ENCODE assay signal across 8 cellular contexts in genomic region chr1:154220071-154220969, GRCh38. TPM values are rescaled to one million over a fixed set of nuclear protein-coding genes. Genes with fewer than 3 reads are reported as not detected.
A peak's percentile ranks its signal among the peaks of the same experiment; 100 is the strongest.
DNase-seq lines count a peak whose midpoint lies in the region; ATAC-seq and TF ChIP-seq lines count a peak whose summit lies in the region.

UBAP2L (plus strand) TSS chr1:154220955; CDS start chr1:154225124, 4,169 bp downstream.

- TF ChIP-seq CTCF in PC-9 (conservative IDR thresholded peaks at IDR 0.05), result no peak
- TF ChIP-seq CTCF in epithelial cell of proximal tubule (conservative IDR thresholded peaks at IDR 0.05; ENCODE audit: low read depth, low read length), result no peak

- H3K9me2 ChIP-seq in PC-9 (ENCODE audit: insufficient read depth), result no peaks in the 10 kb centered on the region

- peaks cover 14% of the 10 kb centered on the region; the same call in 1 of the 2 replicates for H3F3A ChIP-seq in PC-9 (ENCODE audit: insufficient read depth, low read depth)

- TSS peak; percentile 71 for BruUV-seq in PC-9 (replicated peaks; lab: Mats Ljungman, UMichigan)

- peak within 1 kb of the TSS; percentile 100 for H3K4me2 ChIP-seq in PC-9

- POLR2A ChIA-PET in PC-9 (lab: Charles Lee; ENCODE audit: unreplicated experiment), result interaction anchor here (0.5 to 1.0 kb wide), 5 partner anchors 230 to 1658 kb away, joined by 3 to 6 read pairs (median 3); partner anchors contain the start of gene RPS27

- H3K36me3 ChIP-seq in PC-9 (ENCODE audit: low read depth), result peaks cover 43% of the 10 kb centered on the region

- DNase-seq in DMS153 (lab: John Stamatoyannopoulos, UW), result peak; percentile 100
- peak; percentile 98 for DNase-seq in Jurkat, Clone E6-1 (ENCODE audit: low read depth, low spot score)
- DNase-seq in PC-9, result peak; percentile 94 to 98
- peak; percentile 98 for DNase-seq in activated T-cell treated with anti-CD3 and anti-CD28 coated beads, Interleukin-2, amount 50 U/mL, for 1 hour
- peak; percentile 76 for DNase-seq in epithelial cell of proximal tubule (ENCODE audit: low read depth)
- DNase-seq in mucosa of gallbladder (ENCODE audit: low spot score), result peak; percentile 99
- DNase-seq in stimulated activated CD8-positive, alpha-beta memory T cell treated with anti-CD3 and anti-CD28 coated beads, Interleukin-4, amount 100 ng/mL, for 4 hours (ENCODE audit: low read depth in 2 of 2, low spot score in 1 of 2), result peak; percentile 93 to 99

- H3K9me3 ChIP-seq in PC-9 (ENCODE audit: insufficient read depth, low read depth), result no peaks in the 10 kb centered on the region

- peak within 1 kb of the TSS; percentile 94 for H3K4me3 ChIP-seq in Jurkat, Clone E6-1 (ENCODE audit: low read length)
- peak within 1 kb of the TSS; percentile 99 for H3K4me3 ChIP-seq in PC-9
- H3K4me3 ChIP-seq in epithelial cell of proximal tubule (ENCODE audit: low read depth, low read length), result peak within 1 kb of the TSS; percentile 99

- peaks cover 35% of the 10 kb centered on the region for H4K20me1 ChIP-seq in PC-9 (ENCODE audit: insufficient read depth)

- ATAC-seq in GM21619 (IDR thresholded peaks at IDR 0.05; ENCODE audit: unreplicated experiment), result peak; percentile 86

- H3K27me3 ChIP-seq in PC-9 (ENCODE audit: insufficient read depth, low read depth), result no peaks in the 10 kb centered on the region

- H3K27ac ChIP-seq in PC-9, result peak within 1 kb of the TSS; percentile 97

- intact Hi-C loops in PC-9 (cut with micrococcal nuclease; ENCODE audit: unreplicated experiment), result loop anchor here (1.0 kb wide), 1 partner anchor 38 kb away; no protein-coding TSS in a partner anchor

- peaks cover 88% of the 10 kb centered on the region for H3K79me2 ChIP-seq in PC-9 (ENCODE audit: low read depth)

- H3K4me1 ChIP-seq in PC-9 (replicated peaks; ENCODE audit: insufficient read depth), result peaks cover 33% of the 10 kb centered on the region

- CTCF ChIA-PET in PC-9 (lab: Charles Lee), result interaction anchor here (0.6 kb wide), 1 partner anchor 326 kb away, joined by 5 read pairs; no protein-coding TSS in a partner anchor

- peak within 1 kb of the TSS; percentile 97 for H2AFZ ChIP-seq in PC-9

RNA-seq across cellular contexts. Expression of gene UBAP2L, which starts in this region (rescaled TPM):
- 187 TPM for polyA plus RNA-seq in Jurkat, Clone E6-1 (2012; ENCODE audit: insufficient read depth, insufficient read length)
- total RNA-seq in PC-9 (2021), result 101 and 157 TPM in 2 replicates
- total RNA-seq in epithelial cell of proximal tubule, result 56.4 and 74.7 TPM in 2 replicates
- 118 TPM for total RNA-seq in mucosa of gallbladder

Comparison
In these comparisons a context has a peak if more than half of its experiments do, and no peak if none do; other contexts are left out.
1. Peak in every context shown above with its lines: DNase-seq, ATAC-seq, H3K4me3 ChIP-seq and H3K27ac ChIP-seq.